Comparison of ENCODE assay signal across 8 cellular contexts in genomic region chr2:3461781-3462492, GRCh38. TPM values are rescaled to one million over a fixed set of nuclear protein-coding genes. Genes with fewer than 3 reads are reported as not detected.
DNase-seq lines count a peak whose midpoint lies in the region; ATAC-seq lines count a peak whose summit lies in the region.

No MANE protein-coding gene starts in this region.

- H3K27me3 ChIP-seq in ACC112 (ENCODE audit: insufficient read depth, low read length) = no peaks in the 10 kb centered on the region

- no peak overlapping the region for H2AFZ ChIP-seq in ACC112 (ENCODE audit: low read length, unreplicated experiment)

- H3K4me1 ChIP-seq in ACC112 (ENCODE audit: control insufficient read depth, insufficient read depth, low read length, unreplicated experiment) = peaks cover 27% of the 10 kb centered on the region

- peak overlapping the region; percentile 61 for H3K27ac ChIP-seq in ACC112 (ENCODE audit: low read depth, low read length)

- H3K36me3 Mint-ChIP-seq in memory B cell = peaks cover 11% of the 10 kb centered on the region

- no peak overlapping the region for H3K4me3 ChIP-seq in ACC112 (ENCODE audit: low read depth, low read length)

- H3K9me3 Mint-ChIP-seq in memory B cell = no peaks in the 10 kb centered on the region

- peak overlapping the region; percentile 99 for H3K27ac Mint-ChIP-seq in memory B cell

- ATAC-seq in GM21737 (IDR thresholded peaks at IDR 0.05; ENCODE audit: unreplicated experiment) (peak; percentile 69), memory B cell (ENCODE audit: low read depth) (peak; percentile 86)

- no peaks in the 10 kb centered on the region for H3K27me3 Mint-ChIP-seq in memory B cell

- peaks cover 10% of the 10 kb centered on the region for H3K4me1 Mint-ChIP-seq in memory B cell

- H3K4me3 Mint-ChIP-seq in memory B cell = peak overlapping the region; percentile 79

- in situ Hi-C loops in G401 (cut with HindIII; ENCODE audit: low sequenced_read_pairs) = no loop called here

- no peaks in the 10 kb centered on the region for H3K79me2 ChIP-seq in ACC112 (ENCODE audit: control insufficient read depth, insufficient read depth, low read length, unreplicated experiment)

- no peaks in the 10 kb centered on the region for H3K36me3 ChIP-seq in ACC112 (ENCODE audit: insufficient read depth, low read length)

- DNase-seq in G401 (ENCODE audit: low spot score) (peak; percentile 80), HuH-7.5 (ENCODE audit: low spot score) (peak; percentile 59), RKO (ENCODE audit: low spot score) (peak; percentile 64), dermis microvascular lymphatic vessel endothelial cell (ENCODE audit: low read depth in 2 of 2) (peak; percentile 47 to 61), memory B cell (ENCODE audit: low spot score in 2 of 2) (peak; percentile 46 to 59), ureter (ENCODE audit: low spot score) (peak; percentile 40)

RNA-seq across cellular contexts. Expression of gene ADI1, which starts 57.4 kb away (rescaled TPM):
- 48.4 and 63.2 TPM in 2 replicates for total RNA-seq in G401 (2014; rRNA removed; shearing (Covaris generic))
- 45.3 and 63.5 TPM in 2 replicates for total RNA-seq in dermis microvascular lymphatic vessel endothelial cell
- 42.0 TPM for total RNA-seq in ureter
